8 cellular contexts compared by ENCODE assay signal in genomic region chr1:149936076-149936991, GRCh38. TPM values are rescaled to one million over a fixed set of nuclear protein-coding genes. Genes with fewer than 3 reads are reported as not detected.
A peak's percentile ranks its signal among the peaks of the same experiment; 100 is the strongest.
DNase-seq lines count a peak whose midpoint lies in the region; ATAC-seq and TF ChIP-seq lines count a peak whose summit lies in the region.

A gene with protein sequence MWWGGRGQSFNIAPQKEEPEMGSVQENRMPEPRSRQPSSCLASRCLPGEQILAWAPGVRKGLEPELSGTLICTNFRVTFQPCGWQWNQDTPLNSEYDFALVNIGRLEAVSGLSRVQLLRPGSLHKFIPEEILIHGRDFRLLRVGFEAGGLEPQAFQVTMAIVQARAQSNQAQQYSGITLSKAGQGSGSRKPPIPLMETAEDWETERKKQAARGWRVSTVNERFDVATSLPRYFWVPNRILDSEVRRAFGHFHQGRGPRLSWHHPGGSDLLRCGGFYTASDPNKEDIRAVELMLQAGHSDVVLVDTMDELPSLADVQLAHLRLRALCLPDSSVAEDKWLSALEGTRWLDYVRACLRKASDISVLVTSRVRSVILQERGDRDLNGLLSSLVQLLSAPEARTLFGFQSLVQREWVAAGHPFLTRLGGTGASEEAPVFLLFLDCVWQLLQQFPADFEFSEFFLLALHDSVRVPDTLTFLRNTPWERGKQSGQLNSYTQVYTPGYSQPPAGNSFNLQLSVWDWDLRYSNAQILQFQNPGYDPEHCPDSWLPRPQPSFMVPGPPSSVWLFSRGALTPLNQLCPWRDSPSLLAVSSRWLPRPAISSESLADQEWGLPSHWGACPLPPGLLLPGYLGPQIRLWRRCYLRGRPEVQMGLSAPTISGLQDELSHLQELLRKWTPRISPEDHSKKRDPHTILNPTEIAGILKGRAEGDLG (minus strand): TSS chr1:149936879. CDS start chr1:149936647, 232 bp downstream.

- peak within 1 kb of the TSS; percentile 89 for H3K9ac ChIP-seq in IMR-90 (ENCODE audit: low read depth, low read length)

- H3K9me3 Mint-ChIP-seq in MCF 10A (ENCODE audit: unreplicated experiment), result no peaks in the 10 kb centered on the region

- H3K4me2 ChIP-seq in IMR-90 (ENCODE audit: low read depth, low read length), result peak within 1 kb of the TSS; percentile 91

- no peaks in the 10 kb centered on the region for H4K20me1 ChIP-seq in IMR-90 (ENCODE audit: insufficient read depth, low read length)

- H3K4ac ChIP-seq in IMR-90 (ENCODE audit: low read depth, low read length), result peak within 1 kb of the TSS; percentile 93

- ATAC-seq in IMR-90 (ENCODE audit: low read depth), result peak; percentile 73
- no peak for ATAC-seq in HG02884 (IDR thresholded peaks at IDR 0.05; ENCODE audit: unreplicated experiment)

- H4K8ac ChIP-seq in IMR-90 (ENCODE audit: low read depth in 2 of 2, low read length in 2 of 2), result peak within 1 kb of the TSS; percentile 15 to 97

- peak within 1 kb of the TSS; percentile 84 for H2BK20ac ChIP-seq in IMR-90 (ENCODE audit: low read depth, low read length)

- no peaks in the 10 kb centered on the region for H3K9me3 ChIP-seq in IMR-90 (ENCODE audit: control insufficient read depth, insufficient read depth, low read length)
- no peaks in the 10 kb centered on the region for H3K9me3 ChIP-seq in suprapubic skin

- H2BK15ac ChIP-seq in IMR-90 (ENCODE audit: low read depth, low read length), result peak within 1 kb of the TSS; percentile 55; the same call in 2 of the 3 replicates

- H2AK5ac ChIP-seq in IMR-90 (ENCODE audit: low read depth, low read length), result peak within 1 kb of the TSS; percentile 97; the same call in 1 of the 2 replicates

- peaks cover 55% of the 10 kb centered on the region for H3K4me1 Mint-ChIP-seq in MCF 10A (ENCODE audit: insufficient read depth, unreplicated experiment)

- peaks cover 33% of the 10 kb centered on the region for H3K9me1 ChIP-seq in IMR-90 (ENCODE audit: insufficient read depth, low read length)

- BruUV-seq in IMR-90 (replicated peaks; lab: Mats Ljungman, UMichigan) (no TSS peak), MCF 10A (replicated peaks; lab: Mats Ljungman, UMichigan) (no TSS peak)

- peak within 1 kb of the TSS; percentile 79 for H2BK120ac ChIP-seq in IMR-90 (ENCODE audit: low read depth, low read length)

- in situ Hi-C loops in IMR-90 (cut with MboI; ENCODE audit: low sequenced_read_pairs), result loop anchor here (5.0 kb wide), 1 partner anchor 34 kb away; no protein-coding TSS in a partner anchor

- peak within 1 kb of the TSS; percentile 90 for H3K4me3 ChIP-seq in AG10803 (ENCODE audit: low read length)
- H3K4me3 ChIP-seq in IMR-90 (ENCODE audit: insufficient read depth, low read depth, low read length), result peak within 1 kb of the TSS; percentile 84
- H3K4me3 ChIP-seq in suprapubic skin, result peak within 1 kb of the TSS; percentile 47

- H2BK5ac ChIP-seq in IMR-90 (ENCODE audit: low read depth, low read length, poor library complexity, severe bottlenecking), result peak within 1 kb of the TSS; percentile 59

- H3K36me3 ChIP-seq in IMR-90 (ENCODE audit: control insufficient read depth, insufficient read depth, low read length) (peaks cover 13% of the 10 kb centered on the region), suprapubic skin (peaks cover 11% of the 10 kb centered on the region)

- TF ChIP-seq CTCF in AG10803 (conservative IDR thresholded peaks at IDR 0.05; ENCODE audit: low read length) (no peak), IMR-90 (conservative IDR thresholded peaks at IDR 0.05; ENCODE audit: low read depth, low read length) (no peak), MCF 10A (IDR thresholded peaks at IDR 0.05; ENCODE audit: unreplicated experiment) (no peak), suprapubic skin (IDR thresholded peaks at IDR 0.05) (no peak)

- H3K27ac Mint-ChIP-seq in MCF 10A (ENCODE audit: low read depth, unreplicated experiment), result peak within 1 kb of the TSS; percentile 93

- peak within 1 kb of the TSS; percentile 99 for H2AK9ac ChIP-seq in IMR-90 (replicated peaks; ENCODE audit: low read depth, low read length, poor library complexity)

- H3K79me1 ChIP-seq in IMR-90 (ENCODE audit: low read depth in 1 of 2, low read length in 2 of 2), result peaks cover 3 to 59% of the 10 kb centered on the region in 2 experiments

- peak within 1 kb of the TSS; percentile 69 for H4K5ac ChIP-seq in IMR-90 (ENCODE audit: low read depth, low read length)

- peak within 1 kb of the TSS; percentile 53 for H3K18ac ChIP-seq in IMR-90 (ENCODE audit: low read depth, low read length)

- TF ChIP-seq POLR2A in IMR-90 (IDR thresholded peaks at IDR 0.05; ENCODE audit: low read depth, low read length) (no peak), suprapubic skin (IDR thresholded peaks at IDR 0.05) (no peak)

- no peak for DNase-seq in AG10803 (ENCODE audit: low read depth)
- DNase-seq in IMR-90, result peak; percentile 34
- DNase-seq in MCF 10A (ENCODE audit: unreplicated experiment), result peak; percentile 69
- peak; percentile 43 for DNase-seq in kidney glomerular epithelial cell (lab: John Stamatoyannopoulos, UW)
- no peak for DNase-seq in suprapubic skin (ENCODE audit: low spot score in 2 of 2)
- DNase-seq in GF-D8 (lab: John Stamatoyannopoulos, UW), result no peak
- DNase-seq in NCI-H1930 (lab: John Stamatoyannopoulos, UW), result no peak

- H3K23ac ChIP-seq in IMR-90 (ENCODE audit: low read depth, low read length), result peak within 1 kb of the TSS; percentile 92

- H3K4me1 ChIP-seq in IMR-90 (ENCODE audit: control insufficient read depth, insufficient read depth, low read length), result peaks cover 12% of the 10 kb centered on the region
- H3K4me1 ChIP-seq in suprapubic skin, result peaks cover 39% of the 10 kb centered on the region

- dilution Hi-C loops in IMR-90 (cut with HindIII; ENCODE audit: low sequenced_read_pairs, unreplicated experiment), result no loop called here

- H3K56ac ChIP-seq in IMR-90 (ENCODE audit: extremely low read depth, insufficient read depth, low read length), result peak within 1 kb of the TSS; percentile 77; the same call in 1 of the 2 replicates

- H3K36me3 Mint-ChIP-seq in MCF 10A (ENCODE audit: insufficient read depth, unreplicated experiment), result peaks cover 9% of the 10 kb centered on the region

- CTCF ChIA-PET in IMR-90 (lab: Yijun Ruan, JAX) (interaction anchor here (0.6 kb wide), 1 partner anchor 59 kb away, joined by 3 read pairs; no protein-coding TSS in a partner anchor), MCF 10A (lab: Yijun Ruan, JAX) (interaction anchor here (1.2 to 1.7 kb wide), 4 partner anchors 11 to 251 kb away, joined by 3 to 6 read pairs (median 4); no protein-coding TSS in a partner anchor)

- peak within 1 kb of the TSS; percentile 96 for H2AFZ ChIP-seq in IMR-90 (replicated peaks; ENCODE audit: low read length, poor library complexity)

- H3K27me3 ChIP-seq in IMR-90 (ENCODE audit: control insufficient read depth, insufficient read depth, low read length) (no peaks in the 10 kb centered on the region), suprapubic skin (no peaks in the 10 kb centered on the region)

- no peaks in the 10 kb centered on the region for H3K27me3 Mint-ChIP-seq in MCF 10A (ENCODE audit: insufficient read depth, unreplicated experiment)

- intact Hi-C loops in IMR-90 (cut with micrococcal nuclease), result loop anchor here (5.0 kb wide), 1 partner anchor 44 kb away; no protein-coding TSS in a partner anchor
- intact Hi-C loops in MCF 10A (cut with micrococcal nuclease), result no loop called here

- H3K27ac ChIP-seq in IMR-90 (ENCODE audit: insufficient read depth, low read length) (peak within 1 kb of the TSS; percentile 64), suprapubic skin (peak within 1 kb of the TSS; percentile 76)

- TF ChIP-seq EP300 in suprapubic skin (IDR thresholded peaks at IDR 0.05), result no peak

- TF ChIP-seq RAD21 in IMR-90 (IDR thresholded peaks at IDR 0.05; ENCODE audit: low read length), result no peak

- POLR2A ChIA-PET in IMR-90 (lab: Charles Lee; ENCODE audit: unreplicated experiment) (no interaction called here), MCF 10A (lab: Yijun Ruan, JAX) (interaction anchor here (0.6 to 9.2 kb wide), 14 partner anchors 9 to 345 kb away, joined by 3 to 273 read pairs (median 5); partner anchors contain the start of genes BOLA1, OTUD7B and SF3B4)

- H3K4me3 Mint-ChIP-seq in MCF 10A (ENCODE audit: unreplicated experiment), result peak within 1 kb of the TSS; percentile 91

- peak within 1 kb of the TSS; percentile 85 for H4K91ac ChIP-seq in IMR-90 (ENCODE audit: insufficient read depth, low read depth, low read length)

- peak within 1 kb of the TSS; percentile 96 for H3K14ac ChIP-seq in IMR-90 (replicated peaks; ENCODE audit: low read depth, low read length)

- no CpG with 5 or more reads among the region's 19 CpGs for WGBS in IMR-90 (ENCODE audit: extremely low coverage in 2 of 2, insufficient read length in 1 of 2), 2 experiments
- WGBS in suprapubic skin, result 17% methylated on average over 19 of the region's 19 CpGs

TF ChIP-seq in IMR-90, 13 proteins besides CTCF, POLR2A, EP300 and RAD21 (continues in another document):
- TF ChIP-seq BHLHE40 (IDR thresholded peaks at IDR 0.05; ENCODE audit: low read depth, low read length) (no peak), MAFK (IDR thresholded peaks at IDR 0.05; ENCODE audit: low read depth, low read length) (no peak), SMC3 (IDR thresholded peaks at IDR 0.05; ENCODE audit: low read depth, low read length) (no peak), CEBPB (IDR thresholded peaks at IDR 0.05; ENCODE audit: low read depth, low read length) (no peak), CHD1 (IDR thresholded peaks at IDR 0.05; ENCODE audit: low read depth, low read length) (no peak)
- TF ChIP-seq, protein P1, sequence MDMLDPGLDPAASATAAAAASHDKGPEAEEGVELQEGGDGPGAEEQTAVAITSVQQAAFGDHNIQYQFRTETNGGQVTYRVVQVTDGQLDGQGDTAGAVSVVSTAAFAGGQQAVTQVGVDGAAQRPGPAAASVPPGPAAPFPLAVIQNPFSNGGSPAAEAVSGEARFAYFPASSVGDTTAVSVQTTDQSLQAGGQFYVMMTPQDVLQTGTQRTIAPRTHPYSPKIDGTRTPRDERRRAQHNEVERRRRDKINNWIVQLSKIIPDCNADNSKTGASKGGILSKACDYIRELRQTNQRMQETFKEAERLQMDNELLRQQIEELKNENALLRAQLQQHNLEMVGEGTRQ (IDR thresholded peaks at IDR 0.05; ENCODE audit: low read depth, low read length), result no peak
- TF ChIP-seq, protein P2, sequence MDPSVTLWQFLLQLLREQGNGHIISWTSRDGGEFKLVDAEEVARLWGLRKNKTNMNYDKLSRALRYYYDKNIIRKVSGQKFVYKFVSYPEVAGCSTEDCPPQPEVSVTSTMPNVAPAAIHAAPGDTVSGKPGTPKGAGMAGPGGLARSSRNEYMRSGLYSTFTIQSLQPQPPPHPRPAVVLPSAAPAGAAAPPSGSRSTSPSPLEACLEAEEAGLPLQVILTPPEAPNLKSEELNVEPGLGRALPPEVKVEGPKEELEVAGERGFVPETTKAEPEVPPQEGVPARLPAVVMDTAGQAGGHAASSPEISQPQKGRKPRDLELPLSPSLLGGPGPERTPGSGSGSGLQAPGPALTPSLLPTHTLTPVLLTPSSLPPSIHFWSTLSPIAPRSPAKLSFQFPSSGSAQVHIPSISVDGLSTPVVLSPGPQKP (IDR thresholded peaks at IDR 0.05; ENCODE audit: borderline replicate concordance, low read depth, low read length), result no peak

RNA-seq across cellular contexts. Expression of the gene that starts here (rescaled TPM):
- total RNA-seq in IMR-90 (2012; rRNA removed), result 1.7 and 2.0 TPM in 2 replicates
- 14.3 and 14.6 TPM in 2 replicates for polyA plus RNA-seq in IMR-90 (2012; rRNA removed)
- 4.5 and 6.0 TPM in 2 replicates for polyA plus RNA-seq in IMR-90 (2012; cell fraction: cytosol; rRNA removed)
- 64.8 and 76.3 TPM in 2 replicates for polyA plus RNA-seq in IMR-90 (2012; cell fraction: nucleus; rRNA removed; ENCODE audit: low replicate concordance)
- 23.8 and 33.5 TPM in 2 replicates for total RNA-seq in MCF 10A (2022)
- 10 to 100 TPM; 13.5 to 40.3 (median 22.0) TPM for total RNA-seq in suprapubic skin

Comparison
In these comparisons a context has a peak if more than half of its experiments do, and no peak if none do; other contexts are left out.
1. DNase-seq: peak in IMR-90 (single experiment), MCF 10A (single experiment) and kidney glomerular epithelial cell (single experiment); none in AG10803 (single experiment), suprapubic skin (0 of 2), GF-D8 (single experiment) and NCI-H1930 (0 of 2).
2. Peak in every context shown above with its lines, with median percentiles within 50 percentile points of each other: H3K4me3 ChIP-seq.